ENCODE assay signal across 8 cellular contexts in the genomic region with DNA sequence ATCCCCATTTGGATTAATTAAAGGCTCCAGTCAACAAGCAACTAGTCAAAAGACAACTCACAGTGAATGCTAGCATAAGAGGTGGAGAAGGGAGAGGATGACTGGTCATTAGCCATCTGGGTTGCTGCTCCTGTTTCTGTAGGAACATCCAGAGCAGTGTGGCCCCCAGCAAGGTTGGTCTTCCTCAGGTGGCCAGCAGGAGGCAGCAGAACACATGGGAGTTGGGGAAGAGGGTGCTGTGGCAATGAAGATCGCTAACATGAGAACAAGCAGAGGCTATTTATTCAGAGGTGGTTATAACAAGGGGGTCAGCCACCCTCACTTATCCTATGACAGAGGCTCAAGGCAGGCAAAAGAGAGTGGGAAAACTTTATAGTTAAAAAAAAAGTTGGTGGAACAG. TPM values are rescaled to one million over a fixed set of nuclear protein-coding genes. Genes with fewer than 3 reads are reported as not detected.
DNase-seq lines count a peak whose midpoint lies in the region; ATAC-seq, FAIRE-seq and TF ChIP-seq lines count a peak whose summit lies in the region.

No MANE protein-coding gene starts in this region.

- no peaks in the 10 kb centered on the region for H3K9me2 ChIP-seq in Loucy (replicated peaks; ENCODE audit: low read depth, low read length)

- DNase-seq in activated T-cell treated with anti-CD3 and anti-CD28 coated beads for 48 hours (ENCODE audit: low read depth) (peak; percentile 35), kidney (no peak), amniotic stem cell (lab: John Stamatoyannopoulos, UW) (no peak), GM03348 (ENCODE audit: low spot score) (no peak), mucosa of gallbladder (ENCODE audit: low spot score) (no peak)

- no peak overlapping the region for H2AFZ ChIP-seq in Loucy (ENCODE audit: low read length)

- intact Hi-C loops in kidney (cut with DNase I) = no loop called here

- H3K9ac ChIP-seq in Loucy (ENCODE audit: low read depth, low read length, poor library complexity, severe bottlenecking) (no peak overlapping the region), kidney (ENCODE audit: low read length in 2 of 2) (no peak overlapping the region)

- H3K79me2 ChIP-seq in Loucy (ENCODE audit: insufficient read depth, low read length) = no peaks in the 10 kb centered on the region

- no peaks in the 10 kb centered on the region for H4K20me1 ChIP-seq in Loucy (ENCODE audit: insufficient read depth, low read length, poor library complexity, severe bottlenecking)

- no peaks in the 10 kb centered on the region for H3K27me3 ChIP-seq in Loucy (ENCODE audit: insufficient read depth, low read length, poor library complexity, severe bottlenecking)

- H3K9me3 ChIP-seq in Loucy (ENCODE audit: insufficient read depth, low read depth, low read length) = no peaks in the 10 kb centered on the region
- no peaks in the 10 kb centered on the region for H3K9me3 ChIP-seq in kidney (ENCODE audit: control insufficient read depth in 1 of 2, low read length in 2 of 2)

- H3K27ac ChIP-seq in kidney (ENCODE audit: low read depth in 2 of 2, low read length in 2 of 2) = no peak overlapping the region

- H3K4me1 ChIP-seq in Loucy (ENCODE audit: insufficient read depth, low read length, poor library complexity, severe bottlenecking) = no peaks in the 10 kb centered on the region
- H3K4me1 ChIP-seq in kidney (ENCODE audit: control insufficient read depth in 1 of 2, insufficient read depth in 1 of 2, low read depth in 1 of 2, low read length in 2 of 2) = no peaks in the 10 kb centered on the region

- H3K36me3 ChIP-seq in Loucy (ENCODE audit: insufficient read depth, low read length) (no peaks in the 10 kb centered on the region), kidney (ENCODE audit: control insufficient read depth in 1 of 2, insufficient read depth in 2 of 2, low read length in 2 of 2) (no peaks in the 10 kb centered on the region)

- FAIRE-seq in kidney (lab: Jason Lieb, UNC) = no peak

- H3F3A ChIP-seq in Loucy (ENCODE audit: low read depth) = no peaks in the 10 kb centered on the region

- ATAC-seq in GM21825 (IDR thresholded peaks at IDR 0.05; ENCODE audit: unreplicated experiment) = peak; percentile 85

- peak; percentile 85 for TF ChIP-seq CTCF in GM12873 (IDR thresholded peaks at IDR 0.05; ENCODE audit: insufficient read depth, low read depth, low read length, missing control alignments)
- peak; percentile 83 for TF ChIP-seq CTCF in Loucy (conservative IDR thresholded peaks at IDR 0.05; ENCODE audit: low read length)
- peak; percentile 40 for TF ChIP-seq CTCF in kidney (IDR thresholded peaks at IDR 0.05; ENCODE audit: borderline replicate concordance, extremely low read depth, insufficient read depth)

- H3K4me2 ChIP-seq in Loucy (ENCODE audit: low read depth, low read length, poor library complexity, severe bottlenecking) = no peak overlapping the region

- H3K4me3 ChIP-seq in Loucy (ENCODE audit: low read length, poor library complexity, severe bottlenecking) = no peak overlapping the region
- H3K4me3 ChIP-seq in kidney (ENCODE audit: low read length in 2 of 2) = no peak overlapping the region

RNA-seq across cellular contexts. Expression of a gene that starts 21.3 kb away (rescaled TPM):
- total RNA-seq in kidney = not detected
- polyA plus RNA-seq in kidney (ENCODE audit: insufficient read depth, low read depth, low replicate concordance) = not detected
- not detected for total RNA-seq in mucosa of gallbladder
